18 cellular contexts compared by ENCODE assay signal in the genomic region with DNA sequence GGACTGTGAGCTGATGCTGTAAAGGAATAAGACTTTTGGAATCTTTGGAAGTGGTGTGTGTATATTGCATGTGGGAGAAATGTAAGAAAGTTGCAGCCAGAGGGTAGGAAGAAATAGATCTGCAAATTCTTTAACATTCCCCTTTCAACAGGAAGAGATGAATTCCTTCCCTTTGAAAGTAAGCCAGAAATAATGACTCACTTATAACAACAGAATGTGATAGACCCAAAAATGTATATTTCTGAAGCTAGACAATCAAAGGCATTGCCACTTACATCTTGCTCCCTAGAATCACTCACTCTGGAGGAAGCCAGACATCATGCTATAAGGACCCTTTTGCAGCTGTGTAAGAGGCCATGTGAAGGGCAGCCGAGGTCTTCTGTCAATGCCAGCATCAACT. TPM values are rescaled to one million over a fixed set of nuclear protein-coding genes. Genes with fewer than 3 reads are reported as not detected.
DNase-seq lines count a peak whose midpoint lies in the region; ATAC-seq, FAIRE-seq and TF ChIP-seq lines count a peak whose summit lies in the region.
"Had no signal": no experiment of that assay in that cellular context is flagged by ENCODE, and none has a peak within 500 bp of the region (broad histone marks: within the 10 kb centered on the region; RNA-seq: fewer than 3 reads in every experiment).

No MANE protein-coding gene starts in this region.

- no peaks in the 10 kb centered on the region for H3K9me3 Mint-ChIP-seq in activated T-cell treated with anti-CD3 and anti-CD28 coated beads, Interleukin-2, amount 50 U/mL, for 24 hours

- no peak overlapping the region for H3K27ac ChIP-seq in right lobe of liver
- H3K27ac ChIP-seq: BLaER1 treated with 17β-estradiol and CSF1 and Interleukin-3, amounts not matched to agents 10 nM and 100 nM; PC-9 had no signal

- no peak overlapping the region for H3K4me3 Mint-ChIP-seq in activated T-cell treated with anti-CD3 and anti-CD28 coated beads, Interleukin-2, amount 50 U/mL, for 24 hours
- H3K4me3 Mint-ChIP-seq: IgD-negative memory B cell had no signal

- DNase-seq in HT1080 (ENCODE audit: low read depth) (peak; percentile 69), adipocyte (ENCODE audit: low read depth) (peak; percentile 6), fibroblast of pulmonary artery (ENCODE audit: low read depth) (peak; percentile 8), renal cortical epithelial cell (ENCODE audit: low read depth) (peak; percentile 15), GM19239 (ENCODE audit: insufficient read length, low spot score) (no peak), T-helper 9 cell (no peak), right lobe of liver (no peak)
- no peak for DNase-seq in activated T-cell treated with anti-CD3 and anti-CD28 coated beads, Interleukin-2, amount 50 U/mL, for 24 hours
- DNase-seq: H7, MV-4-11, NCI-H1417 treated with DMSO at 0.1 percent for 48 hours, NCI-H2081, NCI-H2227 treated with DMSO at 0.1 percent for 48 hours, NCI-H526, PC-9, SHP77 had no signal

- H3K4me1 ChIP-seq in adipocyte (ENCODE audit: control insufficient read depth, insufficient read depth, low read length) (no peaks in the 10 kb centered on the region), right lobe of liver (no peaks in the 10 kb centered on the region)
- H3K4me1 ChIP-seq: BLaER1 treated with 17β-estradiol and CSF1 and Interleukin-3, amounts not matched to agents 10 nM and 100 nM had no signal

- H3K27me3 ChIP-seq in adipocyte (replicated peaks; ENCODE audit: control insufficient read depth, insufficient read depth, low read length) (peaks cover 52% of the 10 kb centered on the region), right lobe of liver (no peaks in the 10 kb centered on the region)
- H3K27me3 ChIP-seq: BLaER1 treated with 17β-estradiol and CSF1 and Interleukin-3, amounts not matched to agents 10 nM and 100 nM had no signal

- no peak overlapping the region for H3K27ac Mint-ChIP-seq in activated T-cell treated with anti-CD3 and anti-CD28 coated beads, Interleukin-2, amount 50 U/mL, for 24 hours
- H3K27ac Mint-ChIP-seq: IgD-negative memory B cell had no signal

- no peaks in the 10 kb centered on the region for H3K4me1 Mint-ChIP-seq in activated T-cell treated with anti-CD3 and anti-CD28 coated beads, Interleukin-2, amount 50 U/mL, for 24 hours (ENCODE audit: low read depth)
- H3K4me1 Mint-ChIP-seq: IgD-negative memory B cell had no signal

- H3K36me3 ChIP-seq in adipocyte (ENCODE audit: control insufficient read depth, insufficient read depth, low read length, severe bottlenecking) (no peaks in the 10 kb centered on the region), right lobe of liver (no peaks in the 10 kb centered on the region)
- H3K36me3 ChIP-seq: BLaER1 treated with 17β-estradiol and CSF1 and Interleukin-3, amounts not matched to agents 10 nM and 100 nM had no signal

- H3K36me3 Mint-ChIP-seq in activated T-cell treated with anti-CD3 and anti-CD28 coated beads, Interleukin-2, amount 50 U/mL, for 24 hours (ENCODE audit: low read depth), result no peaks in the 10 kb centered on the region

- no peak overlapping the region for H3K9ac ChIP-seq in adipocyte (ENCODE audit: low read length)
- H3K9ac ChIP-seq: BLaER1 treated with 17β-estradiol and CSF1 and Interleukin-3, amounts not matched to agents 10 nM and 100 nM had no signal

- intact Hi-C loops in right lobe of liver (cut with DNase I), result no loop called here

- WGBS in right lobe of liver (ENCODE audit: insufficient coverage, low coverage, low lambda C conversion rate, missing lambda C conversion rate), result 80% methylated on average over 1 of the region's 1 CpG

- peaks cover 16% of the 10 kb centered on the region for H3K9me3 ChIP-seq in adipocyte (ENCODE audit: control insufficient read depth, low read length)
- H3K9me3 ChIP-seq in right lobe of liver, result no peaks in the 10 kb centered on the region

- H3K4me3 ChIP-seq in adipocyte (ENCODE audit: low read length) (no peak overlapping the region), fibroblast of pulmonary artery (replicated peaks; ENCODE audit: low read depth, low read length) (no peak overlapping the region), right lobe of liver (no peak overlapping the region)
- H3K4me3 ChIP-seq: BLaER1 treated with 17β-estradiol and CSF1 and Interleukin-3, amounts not matched to agents 10 nM and 100 nM; PC-9 had no signal

- FAIRE-seq in GM19239 (lab: Jason Lieb, UNC), result no peak

- no peak for ATAC-seq in right lobe of liver

- TF ChIP-seq POLR2A in right lobe of liver (IDR thresholded peaks at IDR 0.05), result no peak

- peaks cover 3% of the 10 kb centered on the region for H3K27me3 Mint-ChIP-seq in activated T-cell treated with anti-CD3 and anti-CD28 coated beads, Interleukin-2, amount 50 U/mL, for 24 hours

- TF ChIP-seq CTCF in fibroblast of pulmonary artery (IDR thresholded peaks at IDR 0.05; ENCODE audit: low read length, missing control alignments) (no peak), right lobe of liver (IDR thresholded peaks at IDR 0.05) (no peak)

RNA-seq across cellular contexts. Expression of gene SIAH3, which starts 9.8 kb away (rescaled TPM):
- total RNA-seq in HT1080 (2014; rRNA removed; shearing (Covaris generic)), result 0.02 TPM in 1 of 2 replicates, not detected in the other
- polyA plus RNA-seq in HT1080 (2015; cell fraction: cytosol; rRNA removed), result not detected in 2 replicates
- polyA plus RNA-seq in HT1080 (2015; cell fraction: nucleus; rRNA removed), result not detected in 2 replicates
- under 0.01 and 0.60 TPM in 2 replicates for total RNA-seq in renal cortical epithelial cell
- total RNA-seq in right lobe of liver, result not detected
- total RNA-seq: PC-9 had no signal
- polyA plus RNA-seq: IgD-negative memory B cell had no signal

Comparison
In these comparisons a context has a peak if more than half of its experiments do, and no peak if none do; other contexts are left out.
1. DNase-seq: peak in HT1080 (single experiment), adipocyte (single experiment), fibroblast of pulmonary artery (single experiment) and renal cortical epithelial cell (single experiment); none in activated T-cell treated with anti-CD3 and anti-CD28 coated beads, Interleukin-2, amount 50 U/mL, for 24 hours (single experiment), GM19239 (single experiment), T-helper 9 cell (single experiment) and right lobe of liver (0 of 3).